10 cellular contexts compared by ENCODE assay signal in genomic region chr9:130320697-130321080, GRCh38. TPM values are rescaled to one million over a fixed set of nuclear protein-coding genes. Genes with fewer than 3 reads are reported as not detected.
DNase-seq lines count a peak whose midpoint lies in the region; ATAC-seq and TF ChIP-seq lines count a peak whose summit lies in the region.
"Had no signal": no experiment of that assay in that cellular context is flagged by ENCODE, and none has a peak within 500 bp of the region (broad histone marks: within the 10 kb centered on the region; RNA-seq: fewer than 3 reads in every experiment).

No MANE protein-coding gene starts in this region.

- H3K4me3 ChIP-seq in NB4 (ENCODE audit: low read depth, low read length) (no peak overlapping the region), choroid plexus epithelial cell (ENCODE audit: low read depth, low read length) (no peak overlapping the region), lower lobe of right lung (no peak overlapping the region)

- H3K27ac ChIP-seq in lower lobe of right lung = peak overlapping the region; percentile 1

- H3K36me3 ChIP-seq in lower lobe of right lung = no peaks in the 10 kb centered on the region

- peak; percentile 3 for TF ChIP-seq CTCF in NB4 (IDR thresholded peaks at IDR 0.05; ENCODE audit: low read depth, low read length)
- TF ChIP-seq CTCF in choroid plexus epithelial cell (conservative IDR thresholded peaks at IDR 0.05; ENCODE audit: low read depth, low read length) = peak; percentile 18
- no peak for TF ChIP-seq CTCF in lower lobe of right lung (IDR thresholded peaks at IDR 0.05)

- no peak for TF ChIP-seq POLR2A in NB4 (IDR thresholded peaks at IDR 0.05; ENCODE audit: extremely low read depth, insufficient read length)

- DNase-seq in 8988T (peak; percentile 79), NB4 (ENCODE audit: low read depth) (peak; percentile 16), choroid plexus epithelial cell (ENCODE audit: low read depth) (no peak), lower lobe of right lung (no peak), H4 (ENCODE audit: low spot score) (no peak), NCI-H2081 treated with DMSO at 0.1 percent for 48 hours (lab: John Stamatoyannopoulos, UW) (no peak), DMS79 treated with DMSO at 0.1 percent for 48 hours (lab: John Stamatoyannopoulos, UW) (no peak)
- DNase-seq: NCI-H2029; stimulated activated CD4-positive, alpha-beta T cell treated with anti-CD3 and anti-CD28 coated beads, Interleukin-2, amount 100 ng/mL, for 48 hours had no signal

- peaks cover 4% of the 10 kb centered on the region for H3K4me1 ChIP-seq in lower lobe of right lung

- peaks cover 38% of the 10 kb centered on the region for H3K27me3 ChIP-seq in lower lobe of right lung (ENCODE audit: low read depth)

- intact Hi-C loops in lower lobe of right lung (cut with DNase I) = no loop called here

- peak; percentile 22 to 50 for ATAC-seq in lower lobe of right lung
- ATAC-seq in HG03159 (IDR thresholded peaks at IDR 0.05; ENCODE audit: unreplicated experiment) = no peak

- H3K9me3 ChIP-seq in lower lobe of right lung = no peaks in the 10 kb centered on the region

RNA-seq across cellular contexts. Expression of gene HMCN2, which starts 55.1 kb away (rescaled TPM):
- 4.7 TPM for total RNA-seq in lower lobe of right lung
- total RNA-seq in H4 (2014; rRNA removed; shearing (Covaris generic)) = 0.10 TPM in 1 of 2 replicates, not detected in the other

Comparison
In these comparisons a context has a peak if more than half of its experiments do, and no peak if none do; other contexts are left out.
1. DNase-seq: peak in 8988T (single experiment) and NB4 (single experiment); none in choroid plexus epithelial cell (single experiment), lower lobe of right lung (single experiment), H4 (single experiment), NCI-H2081 treated with DMSO at 0.1 percent for 48 hours (single experiment) and DMS79 treated with DMSO at 0.1 percent for 48 hours (single experiment).